In genomic region chr2:239675856-239676715, GRCh38 we compare ENCODE assay signal across 16 cellular contexts.
DNase-seq lines count a peak whose midpoint lies in the region; ATAC-seq, FAIRE-seq and TF ChIP-seq lines count a peak whose summit lies in the region.
"Had no signal": no experiment of that assay in that cellular context is flagged by ENCODE, and none has a peak within 500 bp of the region (broad histone marks: within the 10 kb centered on the region; RNA-seq: fewer than 3 reads in every experiment).

No MANE protein-coding gene starts in this region.

- no peaks in the 10 kb centered on the region for H3K9me3 Mint-ChIP-seq in activated CD4-positive, alpha-beta memory T cell treated with anti-CD3 and anti-CD28 coated beads, Interleukin-2, amount 10 ng/mL, durations not matched to agents 7 days and 5 days
- H3K9me3 Mint-ChIP-seq in activated CD4-positive, alpha-beta memory T cell treated with anti-CD3 and anti-CD28 coated beads for 36 hours: no peaks in the 10 kb centered on the region
- H3K9me3 Mint-ChIP-seq in osteocyte (ENCODE audit: unreplicated experiment): no peaks in the 10 kb centered on the region

- no peaks in the 10 kb centered on the region for H3K27me3 ChIP-seq in DND-41 (ENCODE audit: insufficient read depth, low read length, poor library complexity)
- peaks cover 12% of the 10 kb centered on the region; the same call in 1 of the 2 replicates for H3K27me3 ChIP-seq in SJCRH30

- no peak overlapping the region for H3K9ac ChIP-seq in DND-41 (ENCODE audit: low read depth, low read length)

- H4K20me1 ChIP-seq in DND-41 (ENCODE audit: insufficient read depth, low read length): no peaks in the 10 kb centered on the region

- H3K4me1 Mint-ChIP-seq in activated CD4-positive, alpha-beta memory T cell treated with anti-CD3 and anti-CD28 coated beads, Interleukin-2, amount 10 ng/mL, durations not matched to agents 7 days and 5 days: no peaks in the 10 kb centered on the region
- no peaks in the 10 kb centered on the region for H3K4me1 Mint-ChIP-seq in activated CD4-positive, alpha-beta memory T cell treated with anti-CD3 and anti-CD28 coated beads for 36 hours (ENCODE audit: low read depth)
- no peaks in the 10 kb centered on the region for H3K4me1 Mint-ChIP-seq in osteocyte (ENCODE audit: unreplicated experiment)

- TF ChIP-seq CTCF in DND-41 (IDR thresholded peaks at IDR 0.05; ENCODE audit: borderline replicate concordance, extremely low read depth, low read length, poor library complexity, severe bottlenecking): no peak
- no peak for TF ChIP-seq CTCF in osteocyte (IDR thresholded peaks at IDR 0.05)

- H3K36me3 ChIP-seq in DND-41 (ENCODE audit: insufficient read depth, low read length): no peaks in the 10 kb centered on the region
- no peaks in the 10 kb centered on the region for H3K36me3 ChIP-seq in SJCRH30
- H3K36me3 ChIP-seq: HAP-1 had no signal

- H3K4me1 ChIP-seq in DND-41 (ENCODE audit: insufficient read depth, low read length) (no peaks in the 10 kb centered on the region), SJCRH30 (no peaks in the 10 kb centered on the region)
- H3K4me1 ChIP-seq: Caco-2, HAP-1 had no signal

- intact Hi-C loops in activated CD4-positive, alpha-beta memory T cell treated with anti-CD3 and anti-CD28 coated beads for 36 hours (cut with micrococcal nuclease): no loop called here

- peak; percentile 12 for DNase-seq in activated CD4-positive, alpha-beta memory T cell treated with anti-CD3 and anti-CD28 coated beads, Interleukin-2, amount 10 ng/mL, durations not matched to agents 7 days and 5 days
- DNase-seq in activated CD4-positive, alpha-beta memory T cell treated with anti-CD3 and anti-CD28 coated beads for 36 hours: no peak
- no peak for DNase-seq in DND-41
- peak; percentile 46 for DNase-seq in islet precursor cell
- peak; percentile 79 for DNase-seq in osteocyte (ENCODE audit: extremely low spot score, unreplicated experiment)
- no peak for DNase-seq in SJCRH30
- DNase-seq in GM19239 (ENCODE audit: insufficient read length, low spot score): no peak
- DNase-seq: Caco-2, IMR-90, NCI-H1417, NCI-H1930, NCI-H2171, NCI-H510A, SIG-M5 had no signal

- no peak overlapping the region for H2AFZ ChIP-seq in DND-41 (ENCODE audit: low read depth, low read length)

- no peak overlapping the region for H3K27ac Mint-ChIP-seq in activated CD4-positive, alpha-beta memory T cell treated with anti-CD3 and anti-CD28 coated beads, Interleukin-2, amount 10 ng/mL, durations not matched to agents 7 days and 5 days
- H3K27ac Mint-ChIP-seq in activated CD4-positive, alpha-beta memory T cell treated with anti-CD3 and anti-CD28 coated beads for 36 hours: no peak overlapping the region
- H3K27ac Mint-ChIP-seq in osteocyte (ENCODE audit: unreplicated experiment): no peak overlapping the region

- POLR2A ChIA-PET in activated CD4-positive, alpha-beta memory T cell treated with anti-CD3 and anti-CD28 coated beads, Interleukin-2, amount 10 ng/mL, durations not matched to agents 7 days and 5 days (lab: Charles Lee): no interaction called here
- POLR2A ChIA-PET in activated CD4-positive, alpha-beta memory T cell treated with anti-CD3 and anti-CD28 coated beads for 36 hours (lab: Charles Lee): no interaction called here

- H3K4me2 ChIP-seq in DND-41 (ENCODE audit: insufficient read depth, low read length): no peak overlapping the region

- H3K9me3 ChIP-seq in DND-41 (ENCODE audit: insufficient read depth, low read length, severe bottlenecking): no peaks in the 10 kb centered on the region
- no peaks in the 10 kb centered on the region for H3K9me3 ChIP-seq in SJCRH30 (replicated peaks)
- H3K9me3 ChIP-seq: Caco-2, HAP-1 had no signal

- H3K27ac ChIP-seq in DND-41 (ENCODE audit: low read length) (peak overlapping the region; percentile 11; the same call in 1 of the 2 replicates), SJCRH30 (no peak overlapping the region)

- peaks cover 6% of the 10 kb centered on the region for H3K27me3 Mint-ChIP-seq in activated CD4-positive, alpha-beta memory T cell treated with anti-CD3 and anti-CD28 coated beads, Interleukin-2, amount 10 ng/mL, durations not matched to agents 7 days and 5 days
- no peaks in the 10 kb centered on the region for H3K27me3 Mint-ChIP-seq in activated CD4-positive, alpha-beta memory T cell treated with anti-CD3 and anti-CD28 coated beads for 36 hours
- no peaks in the 10 kb centered on the region for H3K27me3 Mint-ChIP-seq in osteocyte (ENCODE audit: unreplicated experiment)

- no peak for FAIRE-seq in GM19239 (lab: Jason Lieb, UNC)

- ATAC-seq in DND-41 (ENCODE audit: insufficient read depth, low read depth): no peak
- no peak for ATAC-seq in HG03159 (IDR thresholded peaks at IDR 0.05; ENCODE audit: unreplicated experiment)

- CTCF ChIA-PET in activated CD4-positive, alpha-beta memory T cell treated with anti-CD3 and anti-CD28 coated beads, Interleukin-2, amount 10 ng/mL, durations not matched to agents 7 days and 5 days (lab: Charles Lee): interaction anchor here (0.6 kb wide), 1 partner anchor 68 kb away, joined by 5 read pairs; no protein-coding TSS in a partner anchor
- CTCF ChIA-PET in activated CD4-positive, alpha-beta memory T cell treated with anti-CD3 and anti-CD28 coated beads for 36 hours (lab: Charles Lee): no interaction called here

- H3K36me3 Mint-ChIP-seq in activated CD4-positive, alpha-beta memory T cell treated with anti-CD3 and anti-CD28 coated beads, Interleukin-2, amount 10 ng/mL, durations not matched to agents 7 days and 5 days (ENCODE audit: low read depth): no peaks in the 10 kb centered on the region
- H3K36me3 Mint-ChIP-seq in activated CD4-positive, alpha-beta memory T cell treated with anti-CD3 and anti-CD28 coated beads for 36 hours: no peaks in the 10 kb centered on the region
- H3K36me3 Mint-ChIP-seq in osteocyte (ENCODE audit: unreplicated experiment): no peaks in the 10 kb centered on the region

- H3K4me3 Mint-ChIP-seq in activated CD4-positive, alpha-beta memory T cell treated with anti-CD3 and anti-CD28 coated beads, Interleukin-2, amount 10 ng/mL, durations not matched to agents 7 days and 5 days: no peak overlapping the region
- no peak overlapping the region for H3K4me3 Mint-ChIP-seq in activated CD4-positive, alpha-beta memory T cell treated with anti-CD3 and anti-CD28 coated beads for 36 hours
- H3K4me3 Mint-ChIP-seq in osteocyte (ENCODE audit: unreplicated experiment): no peak overlapping the region

- H3K79me2 ChIP-seq in DND-41 (ENCODE audit: insufficient read depth, low read length): no peaks in the 10 kb centered on the region

- no peak overlapping the region for H3K4me3 ChIP-seq in DND-41 (ENCODE audit: low read depth in 1 of 2, low read length in 2 of 2)
- H3K4me3 ChIP-seq in SJCRH30: no peak overlapping the region
- H3K4me3 ChIP-seq: HAP-1 had no signal

Comparison
In these comparisons a context has a peak if more than half of its experiments do, and no peak if none do; other contexts are left out.
1. DNase-seq: peak in activated CD4-positive, alpha-beta memory T cell treated with anti-CD3 and anti-CD28 coated beads, Interleukin-2, amount 10 ng/mL, durations not matched to agents 7 days and 5 days (single experiment), islet precursor cell (single experiment) and osteocyte (single experiment); none in activated CD4-positive, alpha-beta memory T cell treated with anti-CD3 and anti-CD28 coated beads for 36 hours (single experiment), DND-41 (single experiment), SJCRH30 (0 of 2) and GM19239 (single experiment).